Comparison of ENCODE assay signal across 20 cellular contexts in genomic region chr6:104301921-104302320, GRCh38.
"Had no signal": no experiment of that assay in that cellular context is flagged by ENCODE, and none has a peak within 500 bp of the region (broad histone marks: within the 10 kb centered on the region; RNA-seq: fewer than 3 reads in every experiment).

No MANE protein-coding gene starts in this region.

- H3K27me3 Mint-ChIP-seq: dendritic cell treated with granulocyte-macrophage colony-stimulating factor and Interleukin-4, amounts not matched to agents 40 ng/mL and 50 ng/mL, for 4 days; effector memory CD8-positive, alpha-beta T cell; natural killer cell treated with Interleukin-12 subunit alpha and Interleukin-12 subunit beta and Interleukin-15 and Interleukin-18, amount 100 ng/mL, for 72 hours had no signal

- H3K27ac ChIP-seq: epithelial cell of prostate, esophagus muscularis mucosa, gastroesophageal sphincter, parathyroid adenoma, psoas muscle, right atrium auricular region had no signal

- DNase-seq: effector memory CD8-positive, alpha-beta T cell; glutamatergic neuron; immature natural killer cell; left cardiac atrium; left ventricle myocardium superior; mesenchymal stem cell; midbrain; psoas muscle; small intestine; stimulated activated CD4-positive, alpha-beta T cell treated with anti-CD3 and anti-CD28 coated beads, Interleukin-12 subunit alpha, Interleukin-12 subunit beta, amount 100 ng/mL, for 4 hours; stimulated activated naive CD4-positive, alpha-beta T cell had no signal

- H3K4me3 Mint-ChIP-seq: dendritic cell treated with granulocyte-macrophage colony-stimulating factor and Interleukin-4, amounts not matched to agents 40 ng/mL and 50 ng/mL, for 4 days; effector memory CD8-positive, alpha-beta T cell; immature natural killer cell; natural killer cell treated with Interleukin-12 subunit alpha and Interleukin-12 subunit beta and Interleukin-15 and Interleukin-18, amount 100 ng/mL, for 72 hours; type B pancreatic cell had no signal

- H3K9me3 Mint-ChIP-seq: dendritic cell treated with granulocyte-macrophage colony-stimulating factor and Interleukin-4, amounts not matched to agents 40 ng/mL and 50 ng/mL, for 4 days; effector memory CD8-positive, alpha-beta T cell; type B pancreatic cell had no signal

- H3K4me1 Mint-ChIP-seq: immature natural killer cell had no signal

- H3K27ac Mint-ChIP-seq: dendritic cell treated with granulocyte-macrophage colony-stimulating factor and Interleukin-4, amounts not matched to agents 40 ng/mL and 50 ng/mL, for 4 days; effector memory CD8-positive, alpha-beta T cell; immature natural killer cell; natural killer cell treated with Interleukin-12 subunit alpha and Interleukin-12 subunit beta and Interleukin-15 and Interleukin-18, amount 100 ng/mL, for 72 hours; type B pancreatic cell had no signal

- H3K36me3 Mint-ChIP-seq: immature natural killer cell; natural killer cell treated with Interleukin-12 subunit alpha and Interleukin-12 subunit beta and Interleukin-15 and Interleukin-18, amount 100 ng/mL, for 72 hours; type B pancreatic cell had no signal

- H3K4me3 ChIP-seq: esophagus muscularis mucosa, gastroesophageal sphincter, lung, psoas muscle, right atrium auricular region had no signal
